11 cellular contexts compared by ENCODE assay signal in genomic region chr12:127548123-127548553, GRCh38.
A peak's percentile ranks its signal among the peaks of the same experiment; 100 is the strongest.
DNase-seq lines count a peak whose midpoint lies in the region; ATAC-seq lines count a peak whose summit lies in the region.
"Had no signal": no experiment of that assay in that cellular context is flagged by ENCODE, and none has a peak within 500 bp of the region (broad histone marks: within the 10 kb centered on the region; RNA-seq: fewer than 3 reads in every experiment).

No MANE protein-coding gene starts in this region.

- no peak for ATAC-seq in T-helper 17 cell
- no peak for ATAC-seq in activated CD4-positive, CD25-positive, alpha-beta regulatory T cell treated with anti-CD3 and anti-CD28 coated beads, Interleukin-2, amount 50 U/mL, for 24 hours
- ATAC-seq: naive thymus-derived CD4-positive, alpha-beta T cell had no signal

- H3K27ac Mint-ChIP-seq in T-helper 17 cell = no peak overlapping the region
- H3K27ac Mint-ChIP-seq: brain; naive thymus-derived CD4-positive, alpha-beta T cell had no signal

- H3K4me1 Mint-ChIP-seq in T-helper 17 cell = no peaks in the 10 kb centered on the region
- H3K4me1 Mint-ChIP-seq: naive thymus-derived CD4-positive, alpha-beta T cell had no signal

- DNase-seq in DMS153 (lab: John Stamatoyannopoulos, UW) (peak; percentile 75), NCI-H1105 (lab: John Stamatoyannopoulos, UW) (peak; percentile 86), RPMI7951 (ENCODE audit: low read depth) (peak; percentile 89), islet precursor cell (peak; percentile 69), NCI-H1694 treated with DMSO at 0.1 percent for 48 hours (lab: John Stamatoyannopoulos, UW) (no peak), T-helper 17 cell (no peak), HuH-7.5 (ENCODE audit: low spot score) (no peak)
- DNase-seq: naive thymus-derived CD4-positive, alpha-beta T cell; trophoblast cell had no signal

- no peaks in the 10 kb centered on the region for H3K9me3 ChIP-seq in T-helper 17 cell (ENCODE audit: control insufficient read depth, low read length, poor library complexity, severe bottlenecking)

- no peak overlapping the region for H3K4me3 Mint-ChIP-seq in T-helper 17 cell
- H3K4me3 Mint-ChIP-seq: brain; naive thymus-derived CD4-positive, alpha-beta T cell had no signal

- no peaks in the 10 kb centered on the region for H3K36me3 Mint-ChIP-seq in T-helper 17 cell (ENCODE audit: low read depth)
- H3K36me3 Mint-ChIP-seq: brain had no signal

- no peaks in the 10 kb centered on the region for H3K27me3 Mint-ChIP-seq in T-helper 17 cell

Comparison
In these comparisons a context has a peak if more than half of its experiments do, and no peak if none do; other contexts are left out.
1. DNase-seq: peak in DMS153 (single experiment), NCI-H1105 (single experiment), RPMI7951 (single experiment) and islet precursor cell (single experiment); none in NCI-H1694 treated with DMSO at 0.1 percent for 48 hours (single experiment), T-helper 17 cell (0 of 3) and HuH-7.5 (single experiment).